8 cellular contexts compared by ENCODE assay signal in genomic region chr6:133888931-133889556, GRCh38. TPM values are rescaled to one million over a fixed set of nuclear protein-coding genes. Genes with fewer than 3 reads are reported as not detected.
DNase-seq lines count a peak whose midpoint lies in the region; ATAC-seq and TF ChIP-seq lines count a peak whose summit lies in the region.

Gene TCF21, plus strand, starts transcription at chr6:133889113. Its CDS starts 285 bp downstream, at chr6:133889398.

- H3K9ac ChIP-seq in trophoblast cell (ENCODE audit: low read length) = no peak within 1 kb of the TSS

- peak; percentile 91 to 92 for ATAC-seq in right cardiac atrium

- no peaks in the 10 kb centered on the region for H3K9me3 Mint-ChIP-seq in CD8-positive, alpha-beta memory T cell
- H3K9me3 Mint-ChIP-seq in activated naive CD8-positive, alpha-beta T cell treated with anti-CD3 and anti-CD28 coated beads for 36 hours = no peaks in the 10 kb centered on the region

- peaks cover 44% of the 10 kb centered on the region for H3K27me3 ChIP-seq in CD8-positive, alpha-beta memory T cell (ENCODE audit: insufficient read depth, low read length, poor library complexity, severe bottlenecking)
- H3K27me3 ChIP-seq in right cardiac atrium (ENCODE audit: control insufficient read depth, insufficient read depth) = no peaks in the 10 kb centered on the region
- H3K27me3 ChIP-seq in trophoblast cell (ENCODE audit: insufficient read depth, low read length) = peaks cover 44% of the 10 kb centered on the region

- intact Hi-C loops in right cardiac atrium (cut with DNase I) = loop anchor here in 1 of 4 donors (10.0 kb wide), 1 partner anchor 134 kb away; no protein-coding TSS in a partner anchor

- no peak within 1 kb of the TSS for H2BK5ac ChIP-seq in trophoblast cell (ENCODE audit: low read depth, low read length, poor library complexity)

- peaks cover 58 to 90% of the 10 kb centered on the region in 2 donors for H3K27me3 Mint-ChIP-seq in CD8-positive, alpha-beta memory T cell
- H3K27me3 Mint-ChIP-seq in activated naive CD8-positive, alpha-beta T cell treated with anti-CD3 and anti-CD28 coated beads for 36 hours = peaks cover 96% of the 10 kb centered on the region

- TF ChIP-seq POLR2A in erythroblast (IDR thresholded peaks at IDR 0.05; ENCODE audit: low read length) = no peak

- H3K4me1 Mint-ChIP-seq in CD8-positive, alpha-beta memory T cell = peaks cover 30 to 49% (median 34%) of the 10 kb centered on the region in 3 donors
- H3K4me1 Mint-ChIP-seq in activated naive CD8-positive, alpha-beta T cell treated with anti-CD3 and anti-CD28 coated beads for 36 hours = peaks cover 30% of the 10 kb centered on the region

- peak within 1 kb of the TSS; percentile 76 for H3K4me2 ChIP-seq in trophoblast cell (ENCODE audit: low read length)

- H3K79me1 ChIP-seq in trophoblast cell (ENCODE audit: low read length) = no peaks in the 10 kb centered on the region

- no peak within 1 kb of the TSS for H3K4me3 ChIP-seq in CD8-positive, alpha-beta memory T cell (ENCODE audit: low read length)
- peak within 1 kb of the TSS; percentile 26 for H3K4me3 ChIP-seq in right cardiac atrium (ENCODE audit: low read length)
- H3K4me3 ChIP-seq in trophoblast cell (ENCODE audit: low read depth, low read length) = peak within 1 kb of the TSS; percentile 8

- no peak within 1 kb of the TSS for H2BK120ac ChIP-seq in trophoblast cell (ENCODE audit: insufficient read depth, low read length, poor library complexity)

- H3K9me3 ChIP-seq in CD8-positive, alpha-beta memory T cell (ENCODE audit: low read length) = no peaks in the 10 kb centered on the region
- H3K9me3 ChIP-seq in right cardiac atrium (ENCODE audit: control insufficient read depth, low read length) (no peaks in the 10 kb centered on the region), trophoblast cell (ENCODE audit: insufficient read depth, low read depth, low read length) (no peaks in the 10 kb centered on the region)

- CTCF ChIA-PET in CD8-positive, alpha-beta memory T cell (lab: Charles Lee) = interaction anchor here (1.0 kb wide), 1 partner anchor 28 kb away, joined by 3 read pairs; no protein-coding TSS in a partner anchor

- no peak within 1 kb of the TSS for H3K14ac ChIP-seq in trophoblast cell (ENCODE audit: low read length)

- H3K36me3 Mint-ChIP-seq in CD8-positive, alpha-beta memory T cell = no peaks in the 10 kb centered on the region
- no peaks in the 10 kb centered on the region for H3K36me3 Mint-ChIP-seq in activated naive CD8-positive, alpha-beta T cell treated with anti-CD3 and anti-CD28 coated beads for 36 hours

- H4K91ac ChIP-seq in trophoblast cell (ENCODE audit: low read depth, low read length) = no peak within 1 kb of the TSS

- no peak within 1 kb of the TSS for H3K27ac ChIP-seq in CD8-positive, alpha-beta memory T cell (ENCODE audit: low read depth, low read length)
- H3K27ac ChIP-seq in right cardiac atrium (ENCODE audit: low read length) = peak within 1 kb of the TSS; percentile 72
- H3K27ac ChIP-seq in trophoblast cell (ENCODE audit: low read depth, low read length) = no peak within 1 kb of the TSS

- WGBS in right cardiac atrium = 9% methylated on average over 22 of the region's 22 CpGs
- WGBS in trophoblast cell (ENCODE audit: extremely low coverage, insufficient coverage, insufficient read length) = no CpG with 5 or more reads among the region's 22 CpGs

- no peak within 1 kb of the TSS for H4K12ac ChIP-seq in trophoblast cell (ENCODE audit: low read depth, low read length)

- H2AFZ ChIP-seq in trophoblast cell (ENCODE audit: insufficient read depth, low read length, poor library complexity) = no peak within 1 kb of the TSS

- peak within 1 kb of the TSS in 6 of 7 donors; percentile 27 to 67 (median 40) for H3K4me3 Mint-ChIP-seq in CD8-positive, alpha-beta memory T cell
- H3K4me3 Mint-ChIP-seq in activated naive CD8-positive, alpha-beta T cell treated with anti-CD3 and anti-CD28 coated beads for 36 hours = peak within 1 kb of the TSS; percentile 40

- H3K27ac Mint-ChIP-seq in CD8-positive, alpha-beta memory T cell = no peak within 1 kb of the TSS
- no peak within 1 kb of the TSS for H3K27ac Mint-ChIP-seq in activated naive CD8-positive, alpha-beta T cell treated with anti-CD3 and anti-CD28 coated beads for 36 hours

- no peak within 1 kb of the TSS for H2AK5ac ChIP-seq in trophoblast cell (ENCODE audit: low read length)

- POLR2A ChIA-PET in CD8-positive, alpha-beta memory T cell (lab: Charles Lee) = no interaction called here

- H2BK12ac ChIP-seq in trophoblast cell (ENCODE audit: low read length) = no peak within 1 kb of the TSS

- no peak within 1 kb of the TSS for H3K4ac ChIP-seq in trophoblast cell (ENCODE audit: low read depth, low read length)

- no peaks in the 10 kb centered on the region for H3K36me3 ChIP-seq in CD8-positive, alpha-beta memory T cell (ENCODE audit: insufficient read depth, low read length)
- no peaks in the 10 kb centered on the region for H3K36me3 ChIP-seq in trophoblast cell (ENCODE audit: control insufficient read depth in 1 of 2, insufficient read depth in 2 of 2, low read length in 2 of 2)

- no peak within 1 kb of the TSS for H4K8ac ChIP-seq in trophoblast cell (ENCODE audit: low read depth, low read length)

- no peak within 1 kb of the TSS for H3K23ac ChIP-seq in trophoblast cell (ENCODE audit: low read length)

- DNase-seq in CD8-positive, alpha-beta memory T cell = no peak
- DNase-seq in activated naive CD8-positive, alpha-beta T cell treated with anti-CD3 and anti-CD28 coated beads for 36 hours = no peak
- peak; percentile 71 to 86 (median 75) for DNase-seq in right cardiac atrium
- no peak for DNase-seq in trophoblast cell
- no peak for DNase-seq in activated gamma-delta T cell treated with Interleukin-2 at 50 U/mL for 16 hours
- DNase-seq in activated CD8-positive, alpha-beta memory T cell treated with anti-CD3 and anti-CD28 coated beads for 24 hours = no peak
- no peak for DNase-seq in erythroblast (lab: John Stamatoyannopoulos, UW)
- DNase-seq in NOMO-1 (lab: John Stamatoyannopoulos, UW; ENCODE audit: unreplicated experiment in 2 of 2) = no peak

- H3K4me1 ChIP-seq in CD8-positive, alpha-beta memory T cell (ENCODE audit: insufficient read depth, low read length) = peaks cover 21% of the 10 kb centered on the region
- H3K4me1 ChIP-seq in right cardiac atrium (ENCODE audit: control insufficient read depth, insufficient read depth, low read length) (no peaks in the 10 kb centered on the region), trophoblast cell (ENCODE audit: control insufficient read depth in 1 of 2, insufficient read depth in 2 of 2, low read length in 2 of 2) (peaks cover 16 to 19% of the 10 kb centered on the region in 2 experiments)

- no peaks in the 10 kb centered on the region for H3K79me2 ChIP-seq in trophoblast cell (ENCODE audit: control insufficient read depth, insufficient read depth, low read length, poor library complexity)

- no peak within 1 kb of the TSS for H3K18ac ChIP-seq in trophoblast cell (ENCODE audit: low read length)

RNA-seq across cellular contexts. Expression of gene TCF21, which starts in this region (rescaled TPM):
- not detected for total RNA-seq in CD8-positive, alpha-beta memory T cell
- not detected for polyA plus RNA-seq in CD8-positive, alpha-beta memory T cell
- not detected for total RNA-seq in activated naive CD8-positive, alpha-beta T cell treated with anti-CD3 and anti-CD28 coated beads for 36 hours
- 10 to 100 TPM in 3 of 4 donors, 1 to 10 TPM in 1; 10.0 to 25.4 (median 12.9) TPM for total RNA-seq in right cardiac atrium
- polyA plus RNA-seq in right cardiac atrium = 7.9 TPM
- polyA plus RNA-seq in trophoblast cell (2013) = 0.01 TPM in 2 replicates

Comparison
In these comparisons a context has a peak if more than half of its experiments do, and no peak if none do; other contexts are left out.
1. RNA of gene TCF21 (total RNA-seq): 10.0 to 25.4 TPM in right cardiac atrium; not detected in CD8-positive, alpha-beta memory T cell and not detected in activated naive CD8-positive, alpha-beta T cell treated with anti-CD3 and anti-CD28 coated beads for 36 hours; every median in the first group is over 10 times any median in the second.
2. DNase-seq: peak in right cardiac atrium (3 of 3); none in CD8-positive, alpha-beta memory T cell (0 of 5), activated naive CD8-positive, alpha-beta T cell treated with anti-CD3 and anti-CD28 coated beads for 36 hours (single experiment), trophoblast cell (0 of 2), activated gamma-delta T cell treated with Interleukin-2 at 50 U/mL for 16 hours (single experiment), activated CD8-positive, alpha-beta memory T cell treated with anti-CD3 and anti-CD28 coated beads for 24 hours (single experiment), erythroblast (0 of 2) and NOMO-1 (0 of 2).